17 cellular contexts compared by ENCODE assay signal in the genomic region with DNA sequence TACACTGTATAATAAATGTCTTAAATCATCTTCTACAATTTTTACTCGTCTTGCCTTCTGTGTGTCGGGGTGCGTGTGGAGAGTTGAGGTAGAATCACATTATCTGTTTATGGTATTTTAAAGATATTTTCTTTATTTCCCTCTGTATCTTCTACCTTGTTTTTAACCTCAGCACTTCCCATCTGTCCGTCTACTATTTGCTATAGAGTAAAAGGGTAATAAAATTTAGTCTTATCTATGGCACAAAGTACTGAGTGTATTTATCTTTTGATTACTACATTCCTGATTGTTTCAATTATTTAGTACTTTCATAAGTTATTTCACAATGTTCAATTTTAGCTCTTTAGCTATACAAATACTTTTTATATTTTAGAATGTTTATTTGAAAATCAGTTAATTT.
A peak's percentile ranks its signal among the peaks of the same experiment; 100 is the strongest.
DNase-seq lines count a peak whose midpoint lies in the region; ATAC-seq, FAIRE-seq and TF ChIP-seq lines count a peak whose summit lies in the region.
"Had no signal": no experiment of that assay in that cellular context is flagged by ENCODE, and none has a peak within 500 bp of the region (broad histone marks: within the 10 kb centered on the region; RNA-seq: fewer than 3 reads in every experiment).

No MANE protein-coding gene starts in this region.

- H3K36me3 ChIP-seq in pancreas, result no peaks in the 10 kb centered on the region

- no peak overlapping the region for H3K4me3 Mint-ChIP-seq in T-helper 2 cell treated with Interferon-gamma antibody and Interleukin-4, amounts not matched to agents 5 μg/mL and 100 μg/mL, for 36 hours
- H3K4me3 Mint-ChIP-seq: CD4-positive, alpha-beta memory T cell had no signal

- no peak for ATAC-seq in pancreas
- ATAC-seq: GM12878 had no signal

- no peak overlapping the region for H3K27ac Mint-ChIP-seq in T-helper 2 cell treated with Interferon-gamma antibody and Interleukin-4, amounts not matched to agents 5 μg/mL and 100 μg/mL, for 36 hours
- H3K27ac Mint-ChIP-seq: CD4-positive, alpha-beta memory T cell had no signal

- WGBS in pancreas, 2 donors, result 75 to 77% methylated on average over 4 of the region's 4 CpGs

- H3K27ac ChIP-seq in pancreas, result no peak overlapping the region
- H3K27ac ChIP-seq: GM23248 had no signal

- DNase-seq in HuH-7 (ENCODE audit: low spot score) (peak; percentile 8), pancreas (no peak), NCI-H748 (lab: John Stamatoyannopoulos, UW; ENCODE audit: unreplicated experiment) (no peak)
- DNase-seq in T-helper 2 cell treated with Interferon-gamma antibody and Interleukin-4, amounts not matched to agents 5 μg/mL and 100 μg/mL, for 36 hours (ENCODE audit: low spot score), result no peak
- no peak for DNase-seq in activated CD4-positive, CD25-positive, alpha-beta regulatory T cell treated with anti-CD3 and anti-CD28 coated beads, Interleukin-2, amount 50 U/mL, for 72 hours
- DNase-seq: C1 segment of cervical spinal cord; CD4-positive, alpha-beta memory T cell; COR-L47; DMS153; DND-41; GM23248; H7; HCEC 1CT had no signal

- FAIRE-seq in islet of Langerhans (lab: Jason Lieb, UNC) (peak; percentile 69), pancreas (lab: Jason Lieb, UNC) (peak; percentile 74)
- FAIRE-seq: GM12878, GM19239, H1 had no signal

- H3K4me1 Mint-ChIP-seq in T-helper 2 cell treated with Interferon-gamma antibody and Interleukin-4, amounts not matched to agents 5 μg/mL and 100 μg/mL, for 36 hours (ENCODE audit: low read depth), result no peaks in the 10 kb centered on the region
- H3K4me1 Mint-ChIP-seq: CD4-positive, alpha-beta memory T cell had no signal

- TF ChIP-seq CTCF in pancreas (IDR thresholded peaks at IDR 0.05), result no peak

- H3K27me3 ChIP-seq in pancreas, result no peaks in the 10 kb centered on the region

- no peaks in the 10 kb centered on the region for H3K9me3 Mint-ChIP-seq in T-helper 2 cell treated with Interferon-gamma antibody and Interleukin-4, amounts not matched to agents 5 μg/mL and 100 μg/mL, for 36 hours

- H3K9me3 ChIP-seq in pancreas, result no peaks in the 10 kb centered on the region

- no peak overlapping the region for H3K4me3 ChIP-seq in pancreas
- H3K4me3 ChIP-seq: GM12878, GM23248 had no signal

- no peaks in the 10 kb centered on the region for H3K4me1 ChIP-seq in pancreas

- no peaks in the 10 kb centered on the region for H3K27me3 Mint-ChIP-seq in T-helper 2 cell treated with Interferon-gamma antibody and Interleukin-4, amounts not matched to agents 5 μg/mL and 100 μg/mL, for 36 hours (ENCODE audit: low read depth)
- H3K27me3 Mint-ChIP-seq: CD4-positive, alpha-beta memory T cell had no signal

- H3K36me3 Mint-ChIP-seq in T-helper 2 cell treated with Interferon-gamma antibody and Interleukin-4, amounts not matched to agents 5 μg/mL and 100 μg/mL, for 36 hours (ENCODE audit: low read depth), result no peaks in the 10 kb centered on the region

- intact Hi-C loops in pancreas (cut with DNase I), result no loop called here
